ENCODE assay signal across 2 cellular contexts in the genomic region with DNA sequence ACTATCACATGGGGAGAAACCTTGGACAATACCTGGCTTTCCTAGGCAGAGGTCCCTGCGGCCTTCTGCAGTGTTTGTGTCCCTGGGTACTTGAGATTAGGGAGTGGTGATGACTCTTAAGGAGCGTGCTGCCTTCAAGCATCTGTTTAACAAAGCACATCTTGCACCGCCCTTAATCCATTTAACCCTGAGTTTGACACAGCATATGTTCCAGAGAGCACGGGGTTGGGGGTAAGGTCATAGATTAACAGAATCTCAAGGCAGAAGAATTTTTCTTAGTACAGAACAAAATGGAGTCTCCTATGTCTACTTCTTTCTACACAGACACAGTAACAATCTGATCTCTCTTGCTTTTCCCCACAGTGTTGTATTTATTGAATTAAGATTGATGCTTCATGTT. TPM values are rescaled to one million over a fixed set of nuclear protein-coding genes. Genes with fewer than 3 reads are reported as not detected.
"Had no signal": no experiment of that assay in that cellular context is flagged by ENCODE, and none has a peak within 500 bp of the region (broad histone marks: within the 10 kb centered on the region; RNA-seq: fewer than 3 reads in every experiment).

No MANE protein-coding gene starts in this region.

RNA-seq across cellular contexts. Expression of a gene that starts 28.1 kb away (rescaled TPM):
- total RNA-seq: activated CD4-positive, alpha-beta T cell treated with anti-CD3 and anti-CD28 coated beads, Interleukin-2, amount 10 ng/mL, durations not matched to agents 7 days and 5 days; SJSA1 had no signal
